Comparison of ENCODE assay signal across 1 cellular context in genomic region chr17:73198201-73198929, GRCh38.
TF ChIP-seq lines count a peak whose summit lies in the region.

No MANE protein-coding gene starts in this region.

TF ChIP-seq in GM12878, 131 proteins besides CTCF, POLR2A, EP300 and RAD21:
- TF ChIP-seq YBX1 (IDR thresholded peaks at IDR 0.05) (no peak), ATF7 (IDR thresholded peaks at IDR 0.05; ENCODE audit: low read depth) (peak; percentile 41)
